17 cellular contexts compared by ENCODE assay signal in the genomic region with DNA sequence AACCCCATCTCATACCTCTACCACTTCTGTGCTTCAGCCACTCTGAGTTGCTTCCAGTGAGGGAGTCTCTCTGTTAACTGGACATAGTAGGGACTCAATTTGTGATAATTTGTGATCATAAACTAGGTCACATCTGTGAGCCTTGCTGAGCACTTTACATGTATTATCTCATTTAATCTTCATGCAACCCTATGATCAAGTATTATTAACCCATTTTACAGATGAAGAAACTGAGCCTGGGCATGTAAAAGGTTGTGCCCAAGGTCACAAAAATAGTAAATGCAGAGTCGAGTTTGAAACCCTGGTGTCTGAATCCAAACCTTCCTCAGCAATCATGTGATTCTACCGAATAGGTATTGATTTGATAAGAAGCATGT. TPM values are rescaled to one million over a fixed set of nuclear protein-coding genes. Genes with fewer than 3 reads are reported as not detected.
DNase-seq lines count a peak whose midpoint lies in the region; ATAC-seq and TF ChIP-seq lines count a peak whose summit lies in the region.
"Had no signal": no experiment of that assay in that cellular context is flagged by ENCODE, and none has a peak within 500 bp of the region (broad histone marks: within the 10 kb centered on the region; RNA-seq: fewer than 3 reads in every experiment).

No MANE protein-coding gene starts in this region.

- H3K79me2 ChIP-seq in mammary epithelial cell (ENCODE audit: insufficient read depth, low read length): no peaks in the 10 kb centered on the region

- 81% methylated on average over 2 of the region's 2 CpGs for WGBS in mammary epithelial cell (ENCODE audit: low coverage, missing lambda C conversion rate)
- WGBS in mesenchymal stem cell: 95% methylated on average over 2 of the region's 2 CpGs

- peak overlapping the region; percentile 43 for H2AK5ac ChIP-seq in mesenchymal stem cell (ENCODE audit: low read length, severe bottlenecking)

- peak overlapping the region; percentile 29 to 98 for H3K18ac ChIP-seq in mesenchymal stem cell (ENCODE audit: low read depth in 1 of 2, low read length in 2 of 2)

- H4K8ac ChIP-seq in mesenchymal stem cell (ENCODE audit: low read length): no peak overlapping the region

- no peak overlapping the region for H3K4me2 ChIP-seq in mammary epithelial cell (ENCODE audit: insufficient read depth, low read depth, low read length)
- no peak overlapping the region for H3K4me2 ChIP-seq in mesenchymal stem cell (ENCODE audit: low read length, poor library complexity, severe bottlenecking)
- H3K4me2 ChIP-seq: GM23338 had no signal

- H2BK15ac ChIP-seq in mesenchymal stem cell (ENCODE audit: low read depth, poor library complexity, severe bottlenecking): peak overlapping the region; percentile 96

- dilution Hi-C loops in mammary epithelial cell (cut with HindIII; ENCODE audit: low sequenced_read_pairs): loop anchor here (5.0 kb wide), 3 partner anchors 38 to 67 kb away; a partner anchor contains a TSS

- H2BK5ac ChIP-seq in mesenchymal stem cell (ENCODE audit: low read depth, low read length, poor library complexity, severe bottlenecking): no peak overlapping the region

- no TSS peak for BruUV-seq in mammary epithelial cell (replicated peaks; lab: Mats Ljungman, UMichigan)

- H3K4me3 ChIP-seq in breast epithelium: no peak overlapping the region
- no peak overlapping the region for H3K4me3 ChIP-seq in mammary epithelial cell (replicated peaks in 1 of 3; ENCODE audit: insufficient read depth in 1 of 3, low read depth in 2 of 3, low read length in 3 of 3)
- H3K4me3 ChIP-seq in mesenchymal stem cell (ENCODE audit: insufficient read depth in 1 of 2, low read depth in 1 of 2, low read length in 2 of 2): no peak overlapping the region
- H3K4me3 ChIP-seq in upper lobe of right lung: no peak overlapping the region
- H3K4me3 ChIP-seq: dorsolateral prefrontal cortex, GM23338 had no signal

- no peaks in the 10 kb centered on the region for H3K36me3 ChIP-seq in breast epithelium
- no peaks in the 10 kb centered on the region for H3K36me3 ChIP-seq in mammary epithelial cell (ENCODE audit: insufficient read depth, low read length)
- H3K36me3 ChIP-seq in mesenchymal stem cell (ENCODE audit: control insufficient read depth in 1 of 2, insufficient read depth in 2 of 2, low read depth in 1 of 2, low read length in 2 of 2): peaks cover 2 to 4% of the 10 kb centered on the region in 2 experiments
- H3K36me3 ChIP-seq in upper lobe of right lung: no peaks in the 10 kb centered on the region

- in situ Hi-C loops in mammary epithelial cell (cut with MboI; ENCODE audit: low sequenced_read_pairs in 2 of 2): loop anchor here (5.0 kb wide), 1 partner anchor 33 kb away; a partner anchor contains a TSS

- TF ChIP-seq CTCF in breast epithelium (IDR thresholded peaks at IDR 0.05) (no peak), mammary epithelial cell (conservative IDR thresholded peaks at IDR 0.05 in 1 of 2, IDR thresholded peaks at IDR 0.05 in 1 of 2; ENCODE audit: extremely low read depth in 1 of 2, insufficient read depth in 1 of 2, low read depth in 1 of 2, low read length in 2 of 2) (no peak), upper lobe of right lung (IDR thresholded peaks at IDR 0.05) (no peak)

- no peak overlapping the region for H3K14ac ChIP-seq in mesenchymal stem cell (ENCODE audit: low read length in 2 of 2)

- peak overlapping the region; percentile 16 to 71 for H3K4ac ChIP-seq in mesenchymal stem cell (ENCODE audit: low read depth in 1 of 2, low read length in 2 of 2)

- H3K9ac ChIP-seq in mammary epithelial cell (ENCODE audit: insufficient read depth, low read length) (no peak overlapping the region), mesenchymal stem cell (ENCODE audit: low read length) (no peak overlapping the region)

- peak overlapping the region; percentile 7 for H2BK120ac ChIP-seq in mesenchymal stem cell (ENCODE audit: low read depth, low read length)

- H3K27me3 ChIP-seq in breast epithelium (no peaks in the 10 kb centered on the region), mammary epithelial cell (ENCODE audit: insufficient read depth, low read length) (no peaks in the 10 kb centered on the region), mesenchymal stem cell (ENCODE audit: control insufficient read depth in 1 of 2, insufficient read depth in 1 of 2, low read length in 2 of 2) (peaks cover 0 to 3% of the 10 kb centered on the region in 2 experiments), upper lobe of right lung (no peaks in the 10 kb centered on the region)
- H3K27me3 ChIP-seq: dorsolateral prefrontal cortex had no signal

- ATAC-seq in upper lobe of right lung: no peak
- ATAC-seq: activated T-cell treated with anti-CD3 and anti-CD28 coated beads, Interleukin-2, amount 50 U/mL, for 72 hours; CD8-positive, alpha-beta T cell; GM23338 had no signal

- peak overlapping the region; percentile 60 to 80 for H2BK12ac ChIP-seq in mesenchymal stem cell (ENCODE audit: low read length in 2 of 2)

- TF ChIP-seq POLR2A in breast epithelium (IDR thresholded peaks at IDR 0.05): no peak

- DNase-seq in breast epithelium (ENCODE audit: low spot score in 2 of 2): no peak
- no peak for DNase-seq in mammary epithelial cell
- DNase-seq in mesenchymal stem cell: no peak
- no peak for DNase-seq in upper lobe of right lung
- no peak for DNase-seq in SW 1271 (lab: John Stamatoyannopoulos, UW)
- DNase-seq in NAMALWA (ENCODE audit: low spot score): no peak
- DNase-seq: activated T-cell treated with anti-CD3 and anti-CD28 coated beads, Interleukin-2, amount 50 U/mL, for 72 hours; CD8-positive, alpha-beta T cell; dorsolateral prefrontal cortex; immature natural killer cell; KG1; NCI-H1436 treated with DMSO at 0.1 percent for 48 hours; NCI-H510A; T-helper 1 cell had no signal

- no peak overlapping the region for H2AFZ ChIP-seq in mammary epithelial cell (ENCODE audit: low read depth, low read length)
- H2AFZ ChIP-seq in mesenchymal stem cell (ENCODE audit: low read depth, low read length): no peak overlapping the region
- H2AFZ ChIP-seq: GM23338 had no signal

- no peaks in the 10 kb centered on the region for H3K79me1 ChIP-seq in mesenchymal stem cell (replicated peaks; ENCODE audit: low read length, poor library complexity, severe bottlenecking)

- H3K9me3 ChIP-seq in breast epithelium: no peaks in the 10 kb centered on the region
- H3K9me3 ChIP-seq in mammary epithelial cell (replicated peaks; ENCODE audit: insufficient read depth, low read length): no peaks in the 10 kb centered on the region
- H3K9me3 ChIP-seq in mesenchymal stem cell (ENCODE audit: control insufficient read depth, low read length): no peaks in the 10 kb centered on the region
- no peaks in the 10 kb centered on the region for H3K9me3 ChIP-seq in upper lobe of right lung

- H3K4me1 ChIP-seq in breast epithelium (no peaks in the 10 kb centered on the region), mammary epithelial cell (ENCODE audit: insufficient read depth, low read length) (peaks cover 42% of the 10 kb centered on the region), mesenchymal stem cell (ENCODE audit: control insufficient read depth, insufficient read depth, low read depth, low read length) (peaks cover 28% of the 10 kb centered on the region), upper lobe of right lung (peaks cover 28% of the 10 kb centered on the region)

- H3K23ac ChIP-seq in mesenchymal stem cell (ENCODE audit: low read length in 2 of 2): peak overlapping the region in 1 of 2 experiments; percentile 6

- CTCF ChIA-PET in mammary epithelial cell (lab: Charles Lee; ENCODE audit: low non-redundant PET): no interaction called here

- H3K27ac ChIP-seq in breast epithelium: peak overlapping the region; percentile 68 to 84
- no peak overlapping the region for H3K27ac ChIP-seq in mammary epithelial cell (ENCODE audit: insufficient read depth, low read depth, low read length)
- H3K27ac ChIP-seq in mesenchymal stem cell (ENCODE audit: low read length, poor library complexity, severe bottlenecking): no peak overlapping the region
- H3K27ac ChIP-seq in upper lobe of right lung: peak overlapping the region; percentile 73

- no peaks in the 10 kb centered on the region for H4K20me1 ChIP-seq in mammary epithelial cell (ENCODE audit: insufficient read depth, low read length)

- intact Hi-C loops in breast epithelium (cut with DNase I; ENCODE audit: low total_unique reads) (no loop called here), mammary epithelial cell (cut with micrococcal nuclease) (loop anchor here (5.0 kb wide), 2 partner anchors 108 to 203 kb away; no protein-coding TSS in a partner anchor), upper lobe of right lung (cut with DNase I) (no loop called here)

- H4K91ac ChIP-seq in mesenchymal stem cell (ENCODE audit: low read length): peak overlapping the region; percentile 76

RNA-seq across cellular contexts. Expression of a gene that starts 18.6 kb away (rescaled TPM):
- total RNA-seq in breast epithelium (10 to 100 TPM in 1 of 3 donors, 1 to 10 TPM in 2; 8.8 to 18.6 (median 9.4) TPM), mammary epithelial cell (10 to 100 TPM; 14.2 to 25.0 TPM), upper lobe of right lung (22.4 TPM)
- polyA plus RNA-seq in mammary epithelial cell: 19.3 TPM
- polyA minus RNA-seq in mammary epithelial cell: 14.5 TPM
- polyA plus RNA-seq in mesenchymal stem cell (2013, experiment 1 of 2): 7.9 TPM
- polyA plus RNA-seq in mesenchymal stem cell (2013, experiment 2 of 2): 7.3 TPM

RNA-seq across cellular contexts. Expression of a gene that starts 19.8 kb away (rescaled TPM):
- total RNA-seq in breast epithelium: not detected
- total RNA-seq in mammary epithelial cell: under 1 TPM in 1 of 2 donors, not detected in 1; 0.28 TPM
- 0.45 TPM for polyA plus RNA-seq in mammary epithelial cell
- not detected for polyA minus RNA-seq in mammary epithelial cell
- polyA plus RNA-seq in mesenchymal stem cell (2013, experiment 1 of 2): not detected
- not detected for polyA plus RNA-seq in mesenchymal stem cell (2013, experiment 2 of 2)
- total RNA-seq in upper lobe of right lung: not detected
- total RNA-seq: A172; activated T-cell treated with anti-CD3 and anti-CD28 coated beads, Interleukin-2, amount 50 U/mL, for 72 hours; CD8-positive, alpha-beta T cell; G401; GM23338 had no signal
- polyA plus RNA-seq: GM23338, immature natural killer cell had no signal

RNA-seq across cellular contexts. Expression of a gene that starts 26.4 kb away (rescaled TPM):
- 10 to 100 TPM in 1 of 3 donors, 1 to 10 TPM in 2; 7.7 to 11.1 (median 8.0) TPM for total RNA-seq in breast epithelium
- 10 to 100 TPM in 1 of 2 donors, 1 to 10 TPM in 1; 1.9 to 10.3 TPM for total RNA-seq in mammary epithelial cell
- polyA plus RNA-seq in mammary epithelial cell: 1.3 TPM
- polyA minus RNA-seq in mammary epithelial cell: not detected
- 6.9 TPM for polyA plus RNA-seq in mesenchymal stem cell (2013, experiment 1 of 2)
- 7.7 TPM for polyA plus RNA-seq in mesenchymal stem cell (2013, experiment 2 of 2)
- 11.1 TPM for total RNA-seq in upper lobe of right lung
- total RNA-seq: G401, GM23338 had no signal
- polyA plus RNA-seq: immature natural killer cell had no signal

RNA-seq across cellular contexts. Expression of a gene that starts 35.3 kb away (rescaled TPM):
- total RNA-seq in breast epithelium: 10 to 100 TPM; 45.7 to 77.3 (median 65.4) TPM
- total RNA-seq in mammary epithelial cell: 100 to 1,000 TPM in 1 of 2 donors, 10 to 100 TPM in 1; 89.9 to 104 TPM
- polyA plus RNA-seq in mammary epithelial cell: 186 TPM
- 73.9 TPM for polyA minus RNA-seq in mammary epithelial cell
- polyA plus RNA-seq in mesenchymal stem cell (2013, experiment 1 of 2): 110 TPM
- 117 TPM for polyA plus RNA-seq in mesenchymal stem cell (2013, experiment 2 of 2)
- 69.4 TPM for total RNA-seq in upper lobe of right lung

RNA-seq across cellular contexts. Expression of a gene that starts 36.4 kb away (rescaled TPM):
- total RNA-seq in breast epithelium (10 to 100 TPM; 25.9 to 33.1 (median 31.9) TPM), mammary epithelial cell (100 to 1,000 TPM; 110 to 130 TPM), upper lobe of right lung (35.8 TPM)
- polyA plus RNA-seq in mammary epithelial cell: 95.4 TPM
- 97.2 TPM for polyA minus RNA-seq in mammary epithelial cell
- 27.4 TPM for polyA plus RNA-seq in mesenchymal stem cell (2013, experiment 1 of 2)
- 27.4 TPM for polyA plus RNA-seq in mesenchymal stem cell (2013, experiment 2 of 2)

Comparison
In these comparisons a context has a peak if more than half of its experiments do, and no peak if none do; other contexts are left out.
1. H3K27ac ChIP-seq: peak in breast epithelium (2 of 2) and upper lobe of right lung (single experiment); none in mammary epithelial cell (single experiment) and mesenchymal stem cell (single experiment).